ENCODE assay signal across 1 cellular context in genomic region chr14:22587677-22588418, GRCh38.
TF ChIP-seq lines count a peak whose summit lies in the region.
"Not testable (repeated sequence)": the region's sequence is repeated elsewhere in the genome, so short reads cannot be mapped to it uniquely, and the experiment has no call there.

No MANE protein-coding gene starts in this region.

TF ChIP-seq in HepG2, 621 proteins besides CTCF, POLR2A, EP300 and RAD21:
- TF ChIP-seq NAIF1 (CRISPR knock-in tag; IDR thresholded peaks at IDR 0.05; ENCODE audit: borderline replicate concordance) (peak; percentile 58; the same call in 1 of the 2 replicates), NR2F1 (CRISPR knock-in tag; IDR thresholded peaks at IDR 0.05) (peak in 1 of 2 experiments; percentile 6; a peak in 1 of 4 replicates), ZC3H13 (CRISPR knock-in tag; IDR thresholded peaks at IDR 0.05) (0 out of 2 replicates have a peak, but pooled peaks have one; percentile 21), SAP130 (CRISPR knock-in tag; IDR thresholded peaks at IDR 0.05; ENCODE audit: low read depth) (peak; percentile 31; the same call in 1 of the 2 replicates), MEF2D (CRISPR knock-in tag; IDR thresholded peaks at IDR 0.05) (0 out of 2 replicates have a peak, but pooled peaks have one; percentile 9), ZNF18 (CRISPR knock-in tag; IDR thresholded peaks at IDR 0.05; ENCODE audit: insufficient replicate concordance) (peak; percentile 76), FUBP1 (CRISPR knock-in tag; IDR thresholded peaks at IDR 0.05; ENCODE audit: borderline replicate concordance) (0 out of 2 replicates have a peak, but pooled peaks have one; percentile 25), FOXO4 (CRISPR knock-in tag; conservative IDR thresholded peaks at IDR 0.05) (peak; percentile 95; the same call in 1 of the 2 replicates), CREBL2 (CRISPR knock-in tag; IDR thresholded peaks at IDR 0.05; ENCODE audit: borderline replicate concordance) (0 out of 2 replicates have a peak, but pooled peaks have one; percentile 20), ZNF362 (CRISPR knock-in tag; IDR thresholded peaks at IDR 0.05; ENCODE audit: borderline replicate concordance) (0 out of 2 replicates have a peak, but pooled peaks have one; percentile 23), FOXC1 (CRISPR knock-in tag; IDR thresholded peaks at IDR 0.05; ENCODE audit: borderline replicate concordance) (0 out of 2 replicates have a peak, but pooled peaks have one; percentile 35), NR2F6 (CRISPR knock-in tag; IDR thresholded peaks at IDR 0.05) (0 out of 2 replicates have a peak, but pooled peaks have one; percentile 6), ELF1 (CRISPR knock-in tag; IDR thresholded peaks at IDR 0.05) (0 out of 2 replicates have a peak, but pooled peaks have one; percentile 18), KAT7 (CRISPR knock-in tag; IDR thresholded peaks at IDR 0.05; ENCODE audit: borderline replicate concordance) (0 out of 2 replicates have a peak, but pooled peaks have one; percentile 4), ZNF501 (CRISPR knock-in tag; IDR thresholded peaks at IDR 0.05) (peak; percentile 52), YEATS2 (CRISPR knock-in tag; IDR thresholded peaks at IDR 0.05; ENCODE audit: borderline replicate concordance) (peak; percentile 48; the same call in 1 of the 2 replicates), MTF2 (CRISPR knock-in tag; IDR thresholded peaks at IDR 0.05; ENCODE audit: borderline replicate concordance) (0 out of 2 replicates have a peak, but pooled peaks have one; percentile 40), ZNF563 (CRISPR knock-in tag; IDR thresholded peaks at IDR 0.05) (0 out of 2 replicates have a peak, but pooled peaks have one; percentile 32), TIGD3 (CRISPR knock-in tag; IDR thresholded peaks at IDR 0.05; ENCODE audit: borderline replicate concordance) (peak; percentile 54; the same call in 1 of the 2 replicates), IRF1 (CRISPR knock-in tag; IDR thresholded peaks at IDR 0.05; ENCODE audit: low read depth) (0 out of 2 replicates have a peak, but pooled peaks have one; percentile 40), ZMYM4 (CRISPR knock-in tag; IDR thresholded peaks at IDR 0.05) (0 out of 2 replicates have a peak, but pooled peaks have one; percentile 24), ARID4A (CRISPR knock-in tag; IDR thresholded peaks at IDR 0.05; ENCODE audit: borderline replicate concordance) (0 out of 2 replicates have a peak, but pooled peaks have one; percentile 26), GFI1 (CRISPR knock-in tag; IDR thresholded peaks at IDR 0.05; ENCODE audit: borderline replicate concordance) (0 out of 2 replicates have a peak, but pooled peaks have one; percentile 20), FOXK1 (CRISPR knock-in tag; IDR thresholded peaks at IDR 0.05; ENCODE audit: borderline replicate concordance, low read depth) (0 out of 2 replicates have a peak, but pooled peaks have one; percentile 28), SNAPC5 (CRISPR knock-in tag; IDR thresholded peaks at IDR 0.05; ENCODE audit: borderline replicate concordance) (0 out of 2 replicates have a peak, but pooled peaks have one; percentile 46), ZNF24 (IDR thresholded peaks at IDR 0.05) (0 out of 2 replicates have a peak, but pooled peaks have one; percentile 3), KLF9 (CRISPR knock-in tag; IDR thresholded peaks at IDR 0.05; ENCODE audit: low read depth) (0 out of 2 replicates have a peak, but pooled peaks have one; percentile 48), AHDC1 (CRISPR knock-in tag; IDR thresholded peaks at IDR 0.05; ENCODE audit: borderline replicate concordance) (peak; percentile 7; the same call in 1 of the 2 replicates), SMAD3 (CRISPR knock-in tag; IDR thresholded peaks at IDR 0.05) (0 out of 2 replicates have a peak, but pooled peaks have one; percentile 23)
- TF ChIP-seq NR2F6 (IDR thresholded peaks at IDR 0.05): not testable (repeated sequence)
